In genomic region chr2:43117521-43118143, GRCh38 we compare ENCODE assay signal across 23 cellular contexts.
"Had no signal": no experiment of that assay in that cellular context is flagged by ENCODE, and none has a peak within 500 bp of the region (broad histone marks: within the 10 kb centered on the region; RNA-seq: fewer than 3 reads in every experiment).

No MANE protein-coding gene starts in this region.

- H3K36me3 ChIP-seq: cardiac muscle cell, gastroesophageal sphincter, heart left ventricle had no signal

- H3K9me3 ChIP-seq: testis had no signal

- H3K4me3 ChIP-seq: cardiac muscle cell, gastroesophageal sphincter, heart left ventricle, lung, SK-N-MC, testis had no signal

- H3K9ac ChIP-seq: parathyroid adenoma had no signal

- H3K27me3 Mint-ChIP-seq: activated B cell treated with CpG ODN at 0.5 μM for 24 hours; stimulated activated naive B cell treated with anti-CD40 and anti-IgM and Interleukin-4, amounts not matched to agents 10 μg/mL and 1 μg/mL and 100 μg/mL, for 72 hours; type B pancreatic cell had no signal

- H3K79me2 ChIP-seq: parathyroid adenoma had no signal

- ATAC-seq: gastroesophageal sphincter; heart left ventricle; left lobe of liver; natural killer cell; sciatic nerve; stimulated activated naive B cell treated with anti-CD40 and anti-IgM and Interleukin-4, amounts not matched to agents 10 μg/mL and 1 μg/mL and 100 μg/mL, for 72 hours; T-helper 17 cell had no signal

- H3K9me3 Mint-ChIP-seq: natural killer cell had no signal

- H3K4me1 ChIP-seq: gastroesophageal sphincter, parathyroid adenoma had no signal

- H2AFZ ChIP-seq: parathyroid adenoma had no signal

- H3K4me3 Mint-ChIP-seq: activated B cell treated with CpG ODN at 0.5 μM for 24 hours; activated naive CD4-positive, alpha-beta T cell treated with anti-CD3 and anti-CD28 coated beads, Interleukin-2, amount 10 ng/mL, durations not matched to agents 7 days and 5 days; natural killer cell; stimulated activated naive B cell treated with anti-CD40 and anti-IgM and Interleukin-4, amounts not matched to agents 10 μg/mL and 1 μg/mL and 100 μg/mL, for 72 hours; T-helper 17 cell; type B pancreatic cell had no signal

- H3K27me3 ChIP-seq: cardiac muscle cell, gastroesophageal sphincter, heart left ventricle, testis had no signal

- DNase-seq: activated B cell treated with CpG ODN at 0.5 μM for 24 hours; activated CD4-positive, alpha-beta T cell treated with anti-CD3 and anti-CD28 coated beads for 4 hours; activated CD4-positive, alpha-beta T cell treated with anti-CD3 and anti-CD28 coated beads, Interleukin-2, amount 50 U/mL, for 48 hours; activated naive CD4-positive, alpha-beta T cell treated with anti-CD3 and anti-CD28 coated beads, Interleukin-2, amount 10 ng/mL, durations not matched to agents 7 days and 5 days; activated T-cell treated with anti-CD3 and anti-CD28 coated beads, Interleukin-2, amount 50 U/mL, for 48 hours; amygdala; heart left ventricle; kidney; natural killer cell; stimulated activated CD4-positive, alpha-beta T cell treated with anti-CD3 and anti-CD28 coated beads, Interleukin-2, amount 100 ng/mL, for 48 hours; stimulated activated CD8-positive, alpha-beta memory T cell treated with anti-CD3 and anti-CD28 coated beads, Interleukin-4, amount 100 ng/mL, for 48 hours; stimulated activated naive B cell treated with anti-CD40 and anti-IgM and Interleukin-4, amounts not matched to agents 10 μg/mL and 1 μg/mL and 100 μg/mL, for 72 hours; SW 1271; T-helper 17 cell; testis had no signal

- H3K27ac Mint-ChIP-seq: activated B cell treated with CpG ODN at 0.5 μM for 24 hours; activated naive CD4-positive, alpha-beta T cell treated with anti-CD3 and anti-CD28 coated beads, Interleukin-2, amount 10 ng/mL, durations not matched to agents 7 days and 5 days; natural killer cell; stimulated activated naive B cell treated with anti-CD40 and anti-IgM and Interleukin-4, amounts not matched to agents 10 μg/mL and 1 μg/mL and 100 μg/mL, for 72 hours; T-helper 17 cell; type B pancreatic cell had no signal

- H3K27ac ChIP-seq: cardiac muscle cell, gastroesophageal sphincter, parathyroid adenoma, SK-N-MC, testis had no signal

- H3K4me1 Mint-ChIP-seq: activated naive CD4-positive, alpha-beta T cell treated with anti-CD3 and anti-CD28 coated beads, Interleukin-2, amount 10 ng/mL, durations not matched to agents 7 days and 5 days had no signal

- H3K36me3 Mint-ChIP-seq: natural killer cell, type B pancreatic cell had no signal
